Comparison of ENCODE assay signal across 17 cellular contexts in the genomic region with DNA sequence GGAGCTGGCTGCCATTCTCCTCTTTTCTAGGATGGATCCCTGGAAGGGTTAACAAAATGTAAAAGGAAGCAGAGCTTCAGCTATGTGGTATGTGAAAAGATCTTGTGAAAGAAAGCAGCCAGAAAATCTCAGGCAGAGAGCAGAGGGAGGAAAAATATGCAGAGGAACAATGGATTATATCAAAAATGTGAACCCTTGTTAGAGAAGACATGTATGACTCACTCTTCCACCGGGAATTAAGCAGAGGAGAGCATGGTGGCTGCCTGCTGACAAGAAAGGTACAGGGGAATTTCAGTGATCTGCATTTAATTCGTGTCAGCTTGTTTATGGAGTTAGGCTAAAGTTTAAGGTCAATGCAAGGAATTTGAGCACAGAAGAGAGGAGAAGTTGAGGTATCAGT. TPM values are rescaled to one million over a fixed set of nuclear protein-coding genes. Genes with fewer than 3 reads are reported as not detected.
"Had no signal": no experiment of that assay in that cellular context is flagged by ENCODE, and none has a peak within 500 bp of the region (broad histone marks: within the 10 kb centered on the region; RNA-seq: fewer than 3 reads in every experiment).

No MANE protein-coding gene starts in this region.

- H3K27ac ChIP-seq: brain microvascular endothelial cell, esophagus squamous epithelium, hepatocyte, psoas muscle, SK-N-MC, suprapubic skin, upper lobe of left lung had no signal

- ATAC-seq: activated CD8-positive, alpha-beta T cell treated with anti-CD3 and anti-CD28 coated beads, Interleukin-2, amount 10 ng/mL, durations not matched to agents 7 days and 5 days; psoas muscle; stimulated activated naive CD8-positive, alpha-beta T cell treated with anti-CD3 and anti-CD28 coated beads, Interleukin-15, Interleukin-2, amounts not matched to agents 100 U/mL and 50 U/mL, for 24 hours; WTC11 had no signal

- H3K4me3 ChIP-seq: esophagus squamous epithelium, hepatocyte, psoas muscle, SK-N-MC, suprapubic skin, upper lobe of left lung had no signal

- H3K27ac Mint-ChIP-seq: activated CD8-positive, alpha-beta T cell treated with anti-CD3 and anti-CD28 coated beads, Interleukin-2, amount 10 ng/mL, durations not matched to agents 7 days and 5 days; mesothelial cell of epicardium; T-helper 1 cell treated with Interleukin-12 subunit alpha and Interleukin-12 subunit beta and Interleukin-4 antibody, amounts not matched to agents 30 μg/mL and 1 μg/mL, for 36 hours; WTC11 had no signal

- DNase-seq: activated CD4-positive, alpha-beta T cell treated with anti-CD3 and anti-CD28 coated beads for 48 hours; activated CD8-positive, alpha-beta memory T cell treated with anti-CD3 and anti-CD28 coated beads, Interleukin-2, amount 50 U/mL, for 48 hours; activated CD8-positive, alpha-beta T cell treated with anti-CD3 and anti-CD28 coated beads, Interleukin-2, amount 10 ng/mL, durations not matched to agents 7 days and 5 days; brain microvascular endothelial cell; cerebellar nuclear complex; esophagus squamous epithelium; psoas muscle; stimulated activated CD4-positive, alpha-beta T cell treated with anti-CD3 and anti-CD28 coated beads, Interleukin-4, amount 100 ng/mL, for 1 hour; stimulated activated CD8-positive, alpha-beta memory T cell treated with anti-CD3 and anti-CD28 coated beads, Interleukin-4, amount 100 ng/mL, for 48 hours; stimulated activated naive CD8-positive, alpha-beta T cell treated with anti-CD3 and anti-CD28 coated beads, Interleukin-15, Interleukin-2, amounts not matched to agents 100 U/mL and 50 U/mL, for 24 hours; upper lobe of left lung had no signal

- H3K27me3 ChIP-seq: brain microvascular endothelial cell, upper lobe of left lung had no signal

- H2AFZ ChIP-seq: hepatocyte had no signal

- H3K4me1 ChIP-seq: esophagus squamous epithelium, psoas muscle, suprapubic skin, upper lobe of left lung had no signal

- H3K9me3 Mint-ChIP-seq: mesothelial cell of epicardium; T-helper 1 cell treated with Interleukin-12 subunit alpha and Interleukin-12 subunit beta and Interleukin-4 antibody, amounts not matched to agents 30 μg/mL and 1 μg/mL, for 36 hours; WTC11 had no signal

- H3K79me2 ChIP-seq: hepatocyte had no signal

- H3K36me3 Mint-ChIP-seq: mesothelial cell of epicardium, WTC11 had no signal

- H3K4me3 Mint-ChIP-seq: activated CD8-positive, alpha-beta T cell treated with anti-CD3 and anti-CD28 coated beads, Interleukin-2, amount 10 ng/mL, durations not matched to agents 7 days and 5 days; mesothelial cell of epicardium; T-helper 1 cell treated with Interleukin-12 subunit alpha and Interleukin-12 subunit beta and Interleukin-4 antibody, amounts not matched to agents 30 μg/mL and 1 μg/mL, for 36 hours; WTC11 had no signal

- H3K9me3 ChIP-seq: esophagus squamous epithelium, psoas muscle, suprapubic skin, upper lobe of left lung had no signal

- H3K36me3 ChIP-seq: brain microvascular endothelial cell, esophagus squamous epithelium, suprapubic skin, upper lobe of left lung had no signal

- H3K4me2 ChIP-seq: hepatocyte had no signal

RNA-seq across cellular contexts. Expression of gene KCNA1, which starts 46.3 kb away (rescaled TPM):
- total RNA-seq: activated CD8-positive, alpha-beta T cell treated with anti-CD3 and anti-CD28 coated beads, Interleukin-2, amount 10 ng/mL, durations not matched to agents 7 days and 5 days; esophagus squamous epithelium; mesothelial cell of epicardium; suprapubic skin had no signal
- polyA plus RNA-seq: hepatocyte had no signal
